32 cellular contexts compared by ENCODE assay signal in the genomic region with DNA sequence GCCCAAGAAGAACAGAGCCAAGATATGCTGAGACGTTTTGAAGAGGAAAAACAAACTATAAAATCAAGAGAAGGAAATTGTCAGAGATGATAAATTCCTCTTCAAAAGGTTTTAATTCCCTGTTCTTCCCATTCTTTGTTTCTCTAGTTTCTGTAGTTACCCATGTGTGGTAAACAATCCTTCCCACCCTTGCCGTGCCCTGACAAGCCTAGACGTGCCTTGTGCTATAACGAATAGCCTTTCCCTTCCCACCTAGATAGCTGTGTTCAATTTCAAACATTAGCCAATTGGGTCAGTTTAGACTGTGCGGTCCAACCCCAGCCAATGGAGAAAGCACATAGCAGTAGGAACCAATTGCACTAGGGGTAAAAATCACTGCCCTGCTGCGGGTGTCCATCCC.
DNase-seq lines count a peak whose midpoint lies in the region; ATAC-seq and TF ChIP-seq lines count a peak whose summit lies in the region.
"Had no signal": no experiment of that assay in that cellular context is flagged by ENCODE, and none has a peak within 500 bp of the region (broad histone marks: within the 10 kb centered on the region; RNA-seq: fewer than 3 reads in every experiment).

No MANE protein-coding gene starts in this region.

- CTCF ChIA-PET in CD8-positive, alpha-beta T cell (lab: Charles Lee) = interaction anchor here (1.6 to 2.4 kb wide), 3 partner anchors 15 to 181 kb away, joined by 3 to 6 read pairs (median 6); no protein-coding TSS in a partner anchor
- CTCF ChIA-PET in A673 (lab: Charles Lee) = no interaction called here

- DNase-seq in COLO668 (lab: John Stamatoyannopoulos, UW; ENCODE audit: unreplicated experiment) (peak; percentile 41), HPDE6-E6E7 (ENCODE audit: extremely low spot score) (peak; percentile 60), NCI-H748 treated with DMSO at 0.1 percent for 48 hours (lab: John Stamatoyannopoulos, UW) (peak; percentile 67), foreskin keratinocyte (peak; percentile 70 to 86), GM23338 (ENCODE audit: low spot score) (no peak), A673 (ENCODE audit: low spot score) (no peak)
- DNase-seq in CD8-positive, alpha-beta T cell = no peak
- DNase-seq: ACHN; activated CD4-positive, CD25-positive, alpha-beta regulatory T cell treated with anti-CD3 and anti-CD28 coated beads, Interleukin-2, amount 50 U/mL, for 72 hours; activated CD8-positive, alpha-beta T cell treated with anti-CD3 and anti-CD28 coated beads for 36 hours; anterior cingulate cortex; colonic mucosa; effector memory CD4-positive, alpha-beta T cell; foreskin melanocyte; GM23248; heart right ventricle; HFFc6; kidney glomerular epithelial cell; lower lobe of right lung; mucosa of descending colon; NCI-H1930; NCI-H446 treated with DMSO at 0.1 percent for 48 hours; ovary; stimulated activated naive CD8-positive, alpha-beta T cell treated with anti-CD3 and anti-CD28 coated beads, Interleukin-15, Interleukin-2, amounts not matched to agents 100 U/mL and 50 U/mL, for 24 hours had no signal

- no peak overlapping the region for H2AFZ ChIP-seq in GM23338
- H2AFZ ChIP-seq: GM23248 had no signal

- intact Hi-C loops in CD8-positive, alpha-beta T cell (cut with DNase I, micrococcal nuclease) = no loop called here
- intact Hi-C loops in A673 (cut with micrococcal nuclease; ENCODE audit: unreplicated experiment) = no loop called here

- peak; percentile 96 for ATAC-seq in foreskin keratinocyte
- no peak for ATAC-seq in GM23338
- ATAC-seq in CD8-positive, alpha-beta T cell = no peak
- ATAC-seq: activated CD8-positive, alpha-beta T cell treated with anti-CD3 and anti-CD28 coated beads for 36 hours; GM12878; heart right ventricle; lower lobe of right lung; mucosa of descending colon; natural killer cell treated with Interleukin-12 subunit alpha and Interleukin-12 subunit beta and Interleukin-15 and Interleukin-18, amount 100 ng/mL, for 72 hours; stimulated activated naive CD8-positive, alpha-beta T cell treated with anti-CD3 and anti-CD28 coated beads, Interleukin-15, Interleukin-2, amounts not matched to agents 100 U/mL and 50 U/mL, for 24 hours had no signal

- peaks cover 13% of the 10 kb centered on the region; the same call in 2 of the 3 replicates for H3K9me3 Mint-ChIP-seq in GM23338
- no peaks in the 10 kb centered on the region for H3K9me3 Mint-ChIP-seq in CD8-positive, alpha-beta T cell
- H3K9me3 Mint-ChIP-seq: activated CD8-positive, alpha-beta T cell treated with anti-CD3 and anti-CD28 coated beads for 36 hours; HFFc6; natural killer cell treated with Interleukin-12 subunit alpha and Interleukin-12 subunit beta and Interleukin-15 and Interleukin-18, amount 100 ng/mL, for 72 hours; T-helper 1 cell treated with Interleukin-12 subunit alpha and Interleukin-12 subunit beta and Interleukin-4 antibody, amounts not matched to agents 30 μg/mL and 1 μg/mL, for 36 hours had no signal

- POLR2A ChIA-PET in CD8-positive, alpha-beta T cell (lab: Charles Lee) = no interaction called here
- POLR2A ChIA-PET in A673 (lab: Charles Lee; ENCODE audit: low non-redundant PET) = no interaction called here

- TF ChIP-seq CTCF in foreskin keratinocyte (conservative IDR thresholded peaks at IDR 0.05) (no peak), GM23338 (conservative IDR thresholded peaks at IDR 0.05; ENCODE audit: low read depth in 2 of 2) (no peak), A673 (conservative IDR thresholded peaks at IDR 0.05; ENCODE audit: low read depth, low read length) (no peak)
- no peak for TF ChIP-seq CTCF in CD8-positive, alpha-beta T cell (IDR thresholded peaks at IDR 0.05)

- H3K4me3 ChIP-seq in GM23338 = no peak overlapping the region
- H3K4me3 ChIP-seq in CD8-positive, alpha-beta T cell (ENCODE audit: low read depth, low read length) = no peak overlapping the region
- H3K4me3 ChIP-seq in A673 (ENCODE audit: low read depth, low read length, poor library complexity, severe bottlenecking) = no peak overlapping the region
- H3K4me3 ChIP-seq: cardiac muscle cell, colonic mucosa, GM12878, GM23248, heart right ventricle, lower lobe of right lung, mucosa of descending colon, ovary, skin epidermis, thoracic aorta had no signal

- no peak overlapping the region for H3K27ac Mint-ChIP-seq in GM23338
- no peak overlapping the region for H3K27ac Mint-ChIP-seq in CD8-positive, alpha-beta T cell
- H3K27ac Mint-ChIP-seq: activated CD8-positive, alpha-beta T cell treated with anti-CD3 and anti-CD28 coated beads for 36 hours; activated naive CD8-positive, alpha-beta T cell; HFFc6; natural killer cell treated with Interleukin-12 subunit alpha and Interleukin-12 subunit beta and Interleukin-15 and Interleukin-18, amount 100 ng/mL, for 72 hours; T-helper 1 cell treated with Interleukin-12 subunit alpha and Interleukin-12 subunit beta and Interleukin-4 antibody, amounts not matched to agents 30 μg/mL and 1 μg/mL, for 36 hours had no signal

- no peaks in the 10 kb centered on the region for H3K79me2 ChIP-seq in GM23338 (replicated peaks; ENCODE audit: insufficient read depth)

- H3K27me3 ChIP-seq in foreskin keratinocyte (no peaks in the 10 kb centered on the region), GM23338 (ENCODE audit: insufficient read depth) (no peaks in the 10 kb centered on the region), A673 (replicated peaks; ENCODE audit: insufficient read depth, low read depth, low read length, poor library complexity) (no peaks in the 10 kb centered on the region)
- H3K27me3 ChIP-seq in CD8-positive, alpha-beta T cell (ENCODE audit: insufficient read depth, low read length) = no peaks in the 10 kb centered on the region
- H3K27me3 ChIP-seq: cardiac muscle cell, colonic mucosa, heart right ventricle, ovary had no signal

- H3K4me2 ChIP-seq in GM23338 = no peak overlapping the region

- H3K4me1 ChIP-seq in foreskin keratinocyte = peaks cover 18% of the 10 kb centered on the region
- peaks cover 27% of the 10 kb centered on the region for H3K4me1 ChIP-seq in GM23338 (ENCODE audit: insufficient read depth)
- H3K4me1 ChIP-seq in CD8-positive, alpha-beta T cell (ENCODE audit: insufficient read depth, low read length) = no peaks in the 10 kb centered on the region
- H3K4me1 ChIP-seq in A673 (ENCODE audit: insufficient read depth, low read length, poor library complexity, severe bottlenecking) = no peaks in the 10 kb centered on the region
- H3K4me1 ChIP-seq: colonic mucosa, lower lobe of right lung had no signal

- H3K4me1 Mint-ChIP-seq in GM23338 = peaks cover 32% of the 10 kb centered on the region
- peaks cover 7% of the 10 kb centered on the region for H3K4me1 Mint-ChIP-seq in CD8-positive, alpha-beta T cell (ENCODE audit: low read depth)

- H3K36me3 ChIP-seq in GM23338 (ENCODE audit: insufficient read depth) = peaks cover 4% of the 10 kb centered on the region; the same call in 1 of the 2 replicates
- H3K36me3 ChIP-seq in CD8-positive, alpha-beta T cell (ENCODE audit: insufficient read depth, low read length) = no peaks in the 10 kb centered on the region
- H3K36me3 ChIP-seq in A673 (ENCODE audit: insufficient read depth, low read length, poor library complexity, severe bottlenecking) = no peaks in the 10 kb centered on the region
- H3K36me3 ChIP-seq: cardiac muscle cell, colonic mucosa, heart right ventricle, lower lobe of right lung, ovary, thoracic aorta had no signal

- peaks cover 15% of the 10 kb centered on the region for H3K36me3 Mint-ChIP-seq in GM23338 (ENCODE audit: low read depth)
- peaks cover 2% of the 10 kb centered on the region for H3K36me3 Mint-ChIP-seq in CD8-positive, alpha-beta T cell
- H3K36me3 Mint-ChIP-seq: natural killer cell treated with Interleukin-12 subunit alpha and Interleukin-12 subunit beta and Interleukin-15 and Interleukin-18, amount 100 ng/mL, for 72 hours had no signal

- BruUV-seq in A673 (replicated peaks; lab: Mats Ljungman, UMichigan) = no TSS peak

- no peaks in the 10 kb centered on the region for H3K27me3 Mint-ChIP-seq in GM23338 (ENCODE audit: insufficient read depth, low read depth, poor library complexity)
- no peaks in the 10 kb centered on the region for H3K27me3 Mint-ChIP-seq in CD8-positive, alpha-beta T cell (ENCODE audit: low read depth)
- H3K27me3 Mint-ChIP-seq: activated CD8-positive, alpha-beta T cell treated with anti-CD3 and anti-CD28 coated beads for 36 hours; activated naive CD8-positive, alpha-beta T cell; natural killer cell treated with Interleukin-12 subunit alpha and Interleukin-12 subunit beta and Interleukin-15 and Interleukin-18, amount 100 ng/mL, for 72 hours had no signal

- peaks cover 5% of the 10 kb centered on the region; the same call in 1 of the 2 replicates for H3K9me2 ChIP-seq in GM23338 (ENCODE audit: insufficient read depth)

- no peaks in the 10 kb centered on the region for H3K9me3 ChIP-seq in CD8-positive, alpha-beta T cell (ENCODE audit: low read length)
- H3K9me3 ChIP-seq in A673 (ENCODE audit: low read depth, low read length, poor library complexity, severe bottlenecking) = no peaks in the 10 kb centered on the region
- H3K9me3 ChIP-seq: colonic mucosa, heart right ventricle, lower lobe of right lung, mucosa of descending colon, ovary, thoracic aorta had no signal

- H3K27ac ChIP-seq in foreskin keratinocyte = peak overlapping the region; percentile 44
- H3K27ac ChIP-seq in GM23338 (ENCODE audit: low read depth) = no peak overlapping the region
- no peak overlapping the region for H3K27ac ChIP-seq in CD8-positive, alpha-beta T cell (ENCODE audit: low read depth, low read length)
- H3K27ac ChIP-seq in A673 (ENCODE audit: low read depth, low read length, poor library complexity, severe bottlenecking) = no peak overlapping the region
- H3K27ac ChIP-seq: cardiac muscle cell, colonic mucosa, GM23248, heart right ventricle, HL-60, lower lobe of right lung, ovary, thoracic aorta had no signal

- no peaks in the 10 kb centered on the region for H3F3A ChIP-seq in GM23338 (replicated peaks; ENCODE audit: low read depth)

- no peak overlapping the region for H3K4me3 Mint-ChIP-seq in GM23338
- no peak overlapping the region for H3K4me3 Mint-ChIP-seq in CD8-positive, alpha-beta T cell
- H3K4me3 Mint-ChIP-seq: activated CD8-positive, alpha-beta T cell treated with anti-CD3 and anti-CD28 coated beads for 36 hours; activated naive CD8-positive, alpha-beta T cell; HFFc6; natural killer cell treated with Interleukin-12 subunit alpha and Interleukin-12 subunit beta and Interleukin-15 and Interleukin-18, amount 100 ng/mL, for 72 hours; T-helper 1 cell treated with Interleukin-12 subunit alpha and Interleukin-12 subunit beta and Interleukin-4 antibody, amounts not matched to agents 30 μg/mL and 1 μg/mL, for 36 hours had no signal

- peaks cover 3% of the 10 kb centered on the region for H4K20me1 ChIP-seq in GM23338 (replicated peaks; ENCODE audit: insufficient read depth)

TF ChIP-seq in GM23338, 12 proteins besides CTCF, POLR2A, EP300 and RAD21 (continues in another document):
- TF ChIP-seq CREB1 (CRISPR knock-in tag; IDR thresholded peaks at IDR 0.05; ENCODE audit: low read depth) (no peak), JUNB (IDR thresholded peaks at IDR 0.05; ENCODE audit: unreplicated experiment) (no peak), ZNF331 (CRISPR knock-in tag; IDR thresholded peaks at IDR 0.05; ENCODE audit: low read depth) (no peak)

Comparison
In these comparisons a context has a peak if more than half of its experiments do, and no peak if none do; other contexts are left out.
1. DNase-seq: peak in COLO668 (single experiment), HPDE6-E6E7 (single experiment), NCI-H748 treated with DMSO at 0.1 percent for 48 hours (single experiment) and foreskin keratinocyte (2 of 2); none in GM23338 (single experiment), CD8-positive, alpha-beta T cell (0 of 7) and A673 (single experiment).